In the genomic region with DNA sequence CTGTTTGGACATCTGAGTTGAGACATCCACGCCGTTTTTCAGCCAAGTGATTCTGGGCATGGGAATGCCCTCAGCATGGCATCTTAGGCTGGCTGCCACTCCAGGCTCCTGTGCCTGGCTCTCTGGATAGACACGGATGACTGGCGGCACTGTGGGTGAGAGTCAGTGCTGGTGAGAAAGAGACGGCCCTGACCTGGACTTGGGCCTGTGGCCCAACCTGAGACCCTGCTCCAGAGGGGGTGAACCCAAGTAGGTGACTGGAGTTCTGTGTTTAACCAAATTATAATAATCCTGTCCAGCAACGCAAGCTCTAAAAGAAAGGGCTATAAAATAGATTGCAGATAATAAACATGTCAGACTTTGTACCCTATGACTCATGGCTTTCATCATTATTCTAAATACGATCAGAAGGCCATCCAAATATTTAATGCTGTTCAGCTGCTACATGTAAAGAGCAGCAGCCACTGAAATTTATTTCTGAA, we compare ENCODE assay signal across 1 cellular context.
TF ChIP-seq lines count a peak whose summit lies in the region.

No MANE protein-coding gene starts in this region.

TF ChIP-seq in liver, 16 proteins besides CTCF, POLR2A, EP300 and RAD21 (continued from another document):
- no peak for TF ChIP-seq REST (IDR thresholded peaks at IDR 0.05)
- TF ChIP-seq SP1 (IDR thresholded peaks at IDR 0.05): peak; percentile 26
